26 cellular contexts compared by ENCODE assay signal in genomic region chr12:88362439-88362838, GRCh38.
DNase-seq lines count a peak whose midpoint lies in the region; ATAC-seq, FAIRE-seq and TF ChIP-seq lines count a peak whose summit lies in the region.
"Had no signal": no experiment of that assay in that cellular context is flagged by ENCODE, and none has a peak within 500 bp of the region (broad histone marks: within the 10 kb centered on the region; RNA-seq: fewer than 3 reads in every experiment).

No MANE protein-coding gene starts in this region.

- TF ChIP-seq CTCF in HFFc6 (IDR thresholded peaks at IDR 0.05) (no peak), astrocyte (IDR thresholded peaks at IDR 0.05; ENCODE audit: insufficient read depth, low read depth, low read length) (no peak), BE2C (IDR thresholded peaks at IDR 0.05; ENCODE audit: low read depth, low read length) (no peak)

- no peak overlapping the region for H3K4me3 ChIP-seq in ACC112 (ENCODE audit: low read depth, low read length)
- no peak overlapping the region for H3K4me3 ChIP-seq in astrocyte (ENCODE audit: insufficient read depth, low read depth, low read length)
- no peak overlapping the region for H3K4me3 ChIP-seq in BE2C (ENCODE audit: low read depth, low read length)
- H3K4me3 ChIP-seq: Peyer's patch, SJSA1 had no signal

- peaks cover 31% of the 10 kb centered on the region for H3K4me1 ChIP-seq in ACC112 (ENCODE audit: control insufficient read depth, insufficient read depth, low read length, unreplicated experiment)
- no peaks in the 10 kb centered on the region for H3K4me1 ChIP-seq in astrocyte (ENCODE audit: insufficient read depth, low read length)
- H3K4me1 ChIP-seq in BE2C, result no peaks in the 10 kb centered on the region
- H3K4me1 ChIP-seq: Peyer's patch, SJSA1 had no signal

- H2AFZ ChIP-seq in ACC112 (ENCODE audit: low read length, unreplicated experiment) (no peak overlapping the region), astrocyte (ENCODE audit: low read depth, low read length) (no peak overlapping the region)

- H3K27ac ChIP-seq in ACC112 (ENCODE audit: low read depth, low read length) (peak overlapping the region; percentile 53), astrocyte (ENCODE audit: low read depth, low read length) (no peak overlapping the region)
- H3K27ac ChIP-seq: neutrophil, Peyer's patch, SJSA1 had no signal

- H3K27ac Mint-ChIP-seq in HFFc6 (no peak overlapping the region; the same call in 1 of the 2 replicates), astrocyte (ENCODE audit: unreplicated experiment) (peak overlapping the region; percentile 19)
- no peak overlapping the region for H3K27ac Mint-ChIP-seq in activated naive CD8-positive, alpha-beta T cell treated with anti-CD3 and anti-CD28 coated beads, Interleukin-2, amount 50 U/mL, for 24 hours

- FAIRE-seq in astrocyte (lab: Jason Lieb, UNC), result no peak
- FAIRE-seq: small intestine, TTC549 had no signal

- H3K9me3 ChIP-seq in astrocyte (ENCODE audit: insufficient read depth, low read depth, low read length), result no peaks in the 10 kb centered on the region
- no peaks in the 10 kb centered on the region; the same call in 1 of the 2 replicates for H3K9me3 ChIP-seq in BE2C
- H3K9me3 ChIP-seq: neutrophil, Peyer's patch, SJSA1 had no signal

- ATAC-seq in left lobe of liver (peak; percentile 42), GM21825 (IDR thresholded peaks at IDR 0.05; ENCODE audit: unreplicated experiment) (no peak)
- ATAC-seq in activated naive CD8-positive, alpha-beta T cell treated with anti-CD3 and anti-CD28 coated beads, Interleukin-2, amount 50 U/mL, for 24 hours, result no peak

- 0 out of 2 replicates have a peak, but pooled peaks cover 2% of the 10 kb centered on the region for H3K27me3 Mint-ChIP-seq in HFFc6 (ENCODE audit: insufficient read depth)
- H3K27me3 Mint-ChIP-seq in astrocyte (ENCODE audit: low read depth, unreplicated experiment), result peaks cover 1% of the 10 kb centered on the region
- no peaks in the 10 kb centered on the region for H3K27me3 Mint-ChIP-seq in activated naive CD8-positive, alpha-beta T cell treated with anti-CD3 and anti-CD28 coated beads, Interleukin-2, amount 50 U/mL, for 24 hours

- H3K36me3 ChIP-seq in ACC112 (ENCODE audit: insufficient read depth, low read length), result 0 out of 2 replicates have a peak, but pooled peaks cover 3% of the 10 kb centered on the region
- H3K36me3 ChIP-seq in astrocyte (ENCODE audit: insufficient read depth, low read length), result no peaks in the 10 kb centered on the region
- H3K36me3 ChIP-seq in BE2C, result no peaks in the 10 kb centered on the region
- H3K36me3 ChIP-seq: neutrophil, Peyer's patch, SJSA1 had no signal

- H3K27me3 ChIP-seq in ACC112 (ENCODE audit: insufficient read depth, low read length) (no peaks in the 10 kb centered on the region), astrocyte (ENCODE audit: insufficient read depth, low read length) (no peaks in the 10 kb centered on the region), BE2C (no peaks in the 10 kb centered on the region)
- H3K27me3 ChIP-seq: neutrophil, Peyer's patch, SJSA1 had no signal

- H3K36me3 Mint-ChIP-seq in HFFc6 (ENCODE audit: low read depth) (peaks cover 14% of the 10 kb centered on the region; the same call in 1 of the 2 replicates), astrocyte (ENCODE audit: low read depth, unreplicated experiment) (no peaks in the 10 kb centered on the region)
- H3K36me3 Mint-ChIP-seq in activated naive CD8-positive, alpha-beta T cell treated with anti-CD3 and anti-CD28 coated beads, Interleukin-2, amount 50 U/mL, for 24 hours (ENCODE audit: low read depth), result no peaks in the 10 kb centered on the region

- DNase-seq in HFFc6, result peak; percentile 10
- DNase-seq in astrocyte (ENCODE audit: low read depth), result peak; percentile 53
- no peak for DNase-seq in left lobe of liver (ENCODE audit: low spot score)
- DNase-seq in BE2C, result no peak
- no peak for DNase-seq in stimulated activated CD4-positive, alpha-beta T cell treated with anti-CD3 and anti-CD28 coated beads, Interleukin-2, amount 100 ng/mL, for 48 hours
- DNase-seq in activated naive CD8-positive, alpha-beta T cell treated with anti-CD3 and anti-CD28 coated beads, Interleukin-2, amount 50 U/mL, for 24 hours, result no peak
- DNase-seq: activated CD4-positive, alpha-beta T cell treated with anti-CD3 and anti-CD28 coated beads for 1 hour; activated gamma-delta T cell; C1 segment of cervical spinal cord; caudate nucleus; dermis blood vessel endothelial cell; DND-41; mammary epithelial cell; NCI-H1417; NCI-H2107; NCI-H510A treated with DMSO at 0.1 percent for 48 hours; Peyer's patch; small intestine; stimulated activated CD4-positive, alpha-beta T cell treated with anti-CD3 and anti-CD28 coated beads, Interleukin-1b, Interleukin-23, amount 100 ng/mL, for 48 hours; substantia nigra; T-helper 1 cell had no signal

- peaks cover 6% of the 10 kb centered on the region; the same call in 1 of the 2 replicates for H3K9me3 Mint-ChIP-seq in HFFc6
- H3K9me3 Mint-ChIP-seq in astrocyte (ENCODE audit: unreplicated experiment), result no peaks in the 10 kb centered on the region
- H3K9me3 Mint-ChIP-seq in activated naive CD8-positive, alpha-beta T cell treated with anti-CD3 and anti-CD28 coated beads, Interleukin-2, amount 50 U/mL, for 24 hours, result peaks cover 4% of the 10 kb centered on the region

- H3K9ac ChIP-seq in astrocyte (ENCODE audit: low read length), result no peak overlapping the region

- H4K20me1 ChIP-seq in astrocyte (ENCODE audit: insufficient read depth, low read length), result no peaks in the 10 kb centered on the region

- H3K4me1 Mint-ChIP-seq in HFFc6 (ENCODE audit: low read depth), result peaks cover 30% of the 10 kb centered on the region
- peaks cover 21% of the 10 kb centered on the region for H3K4me1 Mint-ChIP-seq in astrocyte (ENCODE audit: low read depth, unreplicated experiment)
- H3K4me1 Mint-ChIP-seq in activated naive CD8-positive, alpha-beta T cell treated with anti-CD3 and anti-CD28 coated beads, Interleukin-2, amount 50 U/mL, for 24 hours, result no peaks in the 10 kb centered on the region

- H3K4me3 Mint-ChIP-seq in HFFc6 (no peak overlapping the region), astrocyte (ENCODE audit: unreplicated experiment) (no peak overlapping the region)
- H3K4me3 Mint-ChIP-seq in activated naive CD8-positive, alpha-beta T cell treated with anti-CD3 and anti-CD28 coated beads, Interleukin-2, amount 50 U/mL, for 24 hours, result no peak overlapping the region

- H3K79me2 ChIP-seq in ACC112 (ENCODE audit: control insufficient read depth, insufficient read depth, low read length, unreplicated experiment) (no peaks in the 10 kb centered on the region), astrocyte (ENCODE audit: insufficient read depth, low read length) (no peaks in the 10 kb centered on the region)

- no peak overlapping the region for H3K4me2 ChIP-seq in astrocyte (ENCODE audit: low read length)

Comparison
In these comparisons a context has a peak if more than half of its experiments do, and no peak if none do; other contexts are left out.
1. DNase-seq: peak in HFFc6 (single experiment) and astrocyte (single experiment); none in left lobe of liver (single experiment), BE2C (single experiment), stimulated activated CD4-positive, alpha-beta T cell treated with anti-CD3 and anti-CD28 coated beads, Interleukin-2, amount 100 ng/mL, for 48 hours (0 of 2) and activated naive CD8-positive, alpha-beta T cell treated with anti-CD3 and anti-CD28 coated beads, Interleukin-2, amount 50 U/mL, for 24 hours (single experiment).